10 cellular contexts compared by ENCODE assay signal in the genomic region with DNA sequence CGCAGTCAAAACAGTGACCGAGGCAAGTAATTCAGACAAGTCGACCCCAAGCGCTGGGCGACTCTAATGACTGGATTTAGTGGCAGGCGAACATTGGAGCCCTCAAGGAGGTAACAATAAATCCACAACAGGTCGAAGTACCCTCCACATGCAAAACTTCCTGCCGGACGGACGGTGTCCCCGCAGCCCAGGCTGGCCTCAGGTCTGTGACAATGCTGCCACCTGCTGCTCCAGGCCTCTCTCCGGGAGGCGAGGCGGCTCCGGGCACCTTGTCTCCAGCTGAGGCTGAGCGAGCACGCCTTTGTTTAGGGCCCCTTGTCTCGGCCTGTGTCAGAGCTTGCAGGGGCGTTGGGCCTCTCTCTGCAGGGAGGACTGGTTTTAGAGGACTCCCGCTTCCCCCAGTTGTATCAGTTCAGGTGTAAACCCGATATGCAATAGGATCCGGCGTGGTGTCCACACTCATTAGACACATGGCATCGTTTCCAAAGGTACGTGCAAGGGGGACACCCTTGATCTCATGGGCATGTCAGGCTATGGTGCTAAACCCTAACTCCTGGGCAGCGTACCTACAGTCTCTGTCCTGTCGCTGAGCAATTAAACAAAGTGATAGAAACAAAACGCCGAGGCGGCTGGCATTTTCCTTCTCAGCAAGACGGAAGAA.
DNase-seq lines count a peak whose midpoint lies in the region; ATAC-seq and TF ChIP-seq lines count a peak whose summit lies in the region.
"Had no signal": no experiment of that assay in that cellular context is flagged by ENCODE, and none has a peak within 500 bp of the region (broad histone marks: within the 10 kb centered on the region; RNA-seq: fewer than 3 reads in every experiment).

No MANE protein-coding gene starts in this region.

- DNase-seq in AG04449 (ENCODE audit: low read depth, low spot score) (no peak), LoVo (ENCODE audit: low spot score) (peak; percentile 5), T47D (ENCODE audit: low read depth in 1 of 2, low spot score in 1 of 2) (peak; percentile 66 to 70), lower leg skin (ENCODE audit: low spot score in 2 of 2) (peak; percentile 46 to 90), G401 (ENCODE audit: low spot score) (no peak), brain microvascular endothelial cell (no peak)
- no peak for DNase-seq in activated T-cell treated with anti-CD3 and anti-CD28 coated beads, Interleukin-2, amount 50 U/mL, for 1 hour
- DNase-seq: activated naive CD4-positive, alpha-beta T cell treated with Interleukin-2 at 50 U/mL for 16 hours; COR-L47 had no signal

- H3K27ac ChIP-seq in brain microvascular endothelial cell, result no peak overlapping the region

- no peak overlapping the region for H3K4me3 ChIP-seq in AG04449 (ENCODE audit: low read depth, low read length)
- H3K4me3 ChIP-seq in lower leg skin (ENCODE audit: low read depth, poor library complexity, severe bottlenecking), result no peak overlapping the region
- H3K4me3 ChIP-seq in brain microvascular endothelial cell (ENCODE audit: low read depth, low read length), result no peak overlapping the region

- CTCF ChIA-PET in AG04449 (lab: Yijun Ruan, JAX), result no interaction called here

- no peak for ATAC-seq in GM18519 (IDR thresholded peaks at IDR 0.05; ENCODE audit: low FRiP score, unreplicated experiment)

- no peaks in the 10 kb centered on the region for H3K36me3 ChIP-seq in brain microvascular endothelial cell (replicated peaks)

- in situ Hi-C loops in T47D (cut with HindIII; ENCODE audit: low pct_unique_long_range_greater_than_20kb, low sequenced_read_pairs) (no loop called here), G401 (cut with HindIII; ENCODE audit: low sequenced_read_pairs) (no loop called here), brain microvascular endothelial cell (cut with HindIII; ENCODE audit: low pct_ligation_motif_present, low sequenced_read_pairs) (no loop called here)

- POLR2A ChIA-PET in AG04449 (lab: Yijun Ruan, JAX), result no interaction called here

- intact Hi-C loops in lower leg skin (cut with DNase I; ENCODE audit: low total_unique reads), result no loop called here

- H3K27me3 ChIP-seq in brain microvascular endothelial cell (replicated peaks), result no peaks in the 10 kb centered on the region

- no peak for TF ChIP-seq POLR2A in lower leg skin (IDR thresholded peaks at IDR 0.05)

- TF ChIP-seq CTCF in AG04449 (IDR thresholded peaks at IDR 0.05; ENCODE audit: insufficient read depth, low read length, missing control alignments) (peak; percentile 29), lower leg skin (IDR thresholded peaks at IDR 0.05) (no peak), brain microvascular endothelial cell (IDR thresholded peaks at IDR 0.05; ENCODE audit: low read depth, low read length, missing control alignments) (no peak)

- WGBS in lower leg skin, 2 donors, result 38 to 39% methylated on average over 22 of the region's 31 CpGs

Comparison
In these comparisons a context has a peak if more than half of its experiments do, and no peak if none do; other contexts are left out.
1. DNase-seq: peak in LoVo (single experiment), T47D (2 of 2) and lower leg skin (2 of 2); none in AG04449 (single experiment), activated T-cell treated with anti-CD3 and anti-CD28 coated beads, Interleukin-2, amount 50 U/mL, for 1 hour (single experiment), G401 (single experiment) and brain microvascular endothelial cell (single experiment).